8 cellular contexts compared by ENCODE assay signal in the genomic region with DNA sequence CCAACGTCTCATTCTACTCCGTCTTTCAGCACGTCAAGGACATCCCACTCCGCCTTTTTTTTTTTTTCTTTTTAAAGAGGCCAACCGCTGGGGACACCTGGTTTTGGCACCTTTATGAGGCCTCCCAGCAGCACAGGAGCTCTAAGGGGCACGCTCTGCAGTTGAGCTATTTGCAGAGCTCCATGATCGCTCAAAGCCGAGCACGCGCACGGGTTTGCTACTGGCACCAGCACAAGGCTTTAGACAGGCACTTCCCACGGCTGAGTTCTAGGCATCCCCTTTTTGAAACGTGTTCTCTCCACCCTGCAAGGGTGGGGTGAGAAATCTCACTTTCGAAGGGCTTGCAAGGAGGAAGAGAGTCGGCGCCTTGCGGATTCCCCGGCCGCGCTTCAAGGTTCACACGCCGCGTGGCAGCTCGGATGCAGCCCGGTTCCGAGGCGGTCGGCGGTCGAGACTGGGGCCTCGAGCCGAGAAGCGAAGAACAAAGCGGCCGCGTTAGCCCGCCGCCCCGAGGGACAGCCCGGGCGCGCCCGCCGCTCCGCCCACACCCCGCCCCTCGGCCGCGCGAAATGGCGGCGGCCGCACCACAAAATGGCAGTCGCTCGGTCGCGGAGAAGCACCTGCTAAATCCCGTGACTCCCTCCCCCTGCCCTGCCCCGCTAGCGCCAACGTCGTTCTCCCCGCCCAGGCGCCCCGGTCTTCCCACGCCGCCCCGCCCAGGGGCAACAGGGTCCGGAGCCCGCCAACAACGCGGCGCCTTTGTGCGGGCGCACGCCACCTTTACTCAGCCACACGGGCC. TPM values are rescaled to one million over a fixed set of nuclear protein-coding genes. Genes with fewer than 3 reads are reported as not detected.
DNase-seq lines count a peak whose midpoint lies in the region; ATAC-seq and TF ChIP-seq lines count a peak whose summit lies in the region.

No MANE protein-coding gene starts in this region.

- H3K4me1 ChIP-seq in DND-41 (ENCODE audit: insufficient read depth, low read length) (peaks cover 29% of the 10 kb centered on the region), GM23338 (ENCODE audit: insufficient read depth) (peaks cover 13% of the 10 kb centered on the region)

- H3K36me3 Mint-ChIP-seq in GM23338 (ENCODE audit: low read depth), result peaks cover 15% of the 10 kb centered on the region
- H3K36me3 Mint-ChIP-seq in activated T-helper 17 cell treated with anti-CD3 and anti-CD28 coated beads, Interleukin-2, amount 50 U/mL, for 72 hours (ENCODE audit: low read depth), result peaks cover 18% of the 10 kb centered on the region
- no peaks in the 10 kb centered on the region for H3K36me3 Mint-ChIP-seq in natural killer cell treated with Interleukin-12 subunit alpha and Interleukin-12 subunit beta and Interleukin-15 and Interleukin-18, amount 100 ng/mL, for 72 hours

- H3K27ac ChIP-seq in DND-41 (ENCODE audit: low read length) (peak overlapping the region; percentile 95), GM23338 (ENCODE audit: low read depth) (peak overlapping the region; percentile 100)

- no peaks in the 10 kb centered on the region for H3K9me2 ChIP-seq in GM23338 (ENCODE audit: insufficient read depth)

- H2AFZ ChIP-seq in DND-41 (ENCODE audit: low read depth, low read length) (peak overlapping the region; percentile 68), GM23338 (peak overlapping the region; percentile 30; the same call in 1 of the 2 replicates)

- H3K36me3 ChIP-seq in DND-41 (ENCODE audit: insufficient read depth, low read length) (no peaks in the 10 kb centered on the region; the same call in 1 of the 2 replicates), GM23338 (ENCODE audit: insufficient read depth) (no peaks in the 10 kb centered on the region)

- H3K27me3 Mint-ChIP-seq in GM23338 (ENCODE audit: insufficient read depth, low read depth, poor library complexity), result peaks cover 30% of the 10 kb centered on the region
- no peaks in the 10 kb centered on the region for H3K27me3 Mint-ChIP-seq in activated T-helper 17 cell treated with anti-CD3 and anti-CD28 coated beads, Interleukin-2, amount 50 U/mL, for 72 hours
- H3K27me3 Mint-ChIP-seq in natural killer cell treated with Interleukin-12 subunit alpha and Interleukin-12 subunit beta and Interleukin-15 and Interleukin-18, amount 100 ng/mL, for 72 hours, result no peaks in the 10 kb centered on the region

- DNase-seq in DND-41 (peak; percentile 95), GM23338 (ENCODE audit: low spot score) (peak; percentile 95), LNCaP clone FGC (ENCODE audit: low read depth) (peak; percentile 88), RPMI7951 (ENCODE audit: low read depth) (peak; percentile 90), fibroblast of mammary gland (ENCODE audit: low read depth) (peak; percentile 92)
- peak; percentile 92 for DNase-seq in natural killer cell treated with Interleukin-12 subunit alpha and Interleukin-12 subunit beta and Interleukin-15 and Interleukin-18, amount 100 ng/mL, for 72 hours (ENCODE audit: low spot score)
- peak; percentile 89 for DNase-seq in stimulated activated naive CD4-positive, alpha-beta T cell treated with Interleukin-2 at 50 U/mL for 16 hours (lab: John Stamatoyannopoulos, UW)

- ATAC-seq in DND-41 (ENCODE audit: insufficient read depth, low read depth), result peak; percentile 67
- peak; percentile 54 for ATAC-seq in GM23338
- peak; percentile 65 for ATAC-seq in activated T-helper 17 cell treated with anti-CD3 and anti-CD28 coated beads, Interleukin-2, amount 50 U/mL, for 72 hours (replicated peaks)
- ATAC-seq in natural killer cell treated with Interleukin-12 subunit alpha and Interleukin-12 subunit beta and Interleukin-15 and Interleukin-18, amount 100 ng/mL, for 72 hours, result peak; percentile 76 to 79

- H3K4me2 ChIP-seq in DND-41 (ENCODE audit: insufficient read depth, low read length) (peak overlapping the region; percentile 70), GM23338 (peak overlapping the region; percentile 80)

- H3K9me3 ChIP-seq in DND-41 (ENCODE audit: insufficient read depth, low read length, severe bottlenecking), result no peaks in the 10 kb centered on the region

- H3K4me3 ChIP-seq in DND-41 (ENCODE audit: low read depth in 1 of 2, low read length in 2 of 2) (peak overlapping the region; percentile 60 to 74), GM23338 (peak overlapping the region; percentile 86), LNCaP clone FGC (ENCODE audit: low read depth, low read length) (peak overlapping the region; percentile 63), fibroblast of mammary gland (ENCODE audit: control insufficient read depth, low read depth, low read length) (peak overlapping the region; percentile 81)

- H3K27me3 ChIP-seq in DND-41 (ENCODE audit: insufficient read depth, low read length, poor library complexity) (no peaks in the 10 kb centered on the region), GM23338 (ENCODE audit: insufficient read depth) (peaks cover 8% of the 10 kb centered on the region; the same call in 1 of the 2 replicates)

- H4K20me1 ChIP-seq in DND-41 (ENCODE audit: insufficient read depth, low read length) (no peaks in the 10 kb centered on the region), GM23338 (replicated peaks; ENCODE audit: insufficient read depth) (no peaks in the 10 kb centered on the region)

- no peaks in the 10 kb centered on the region; the same call in 2 of the 3 replicates for H3K9me3 Mint-ChIP-seq in GM23338
- H3K9me3 Mint-ChIP-seq in activated T-helper 17 cell treated with anti-CD3 and anti-CD28 coated beads, Interleukin-2, amount 50 U/mL, for 72 hours, result no peaks in the 10 kb centered on the region
- no peaks in the 10 kb centered on the region for H3K9me3 Mint-ChIP-seq in natural killer cell treated with Interleukin-12 subunit alpha and Interleukin-12 subunit beta and Interleukin-15 and Interleukin-18, amount 100 ng/mL, for 72 hours

- peaks cover 9% of the 10 kb centered on the region; the same call in 1 of the 2 replicates for H3F3A ChIP-seq in GM23338 (replicated peaks; ENCODE audit: low read depth)

- H3K9ac ChIP-seq in DND-41 (ENCODE audit: low read depth, low read length), result peak overlapping the region; percentile 100

- TF ChIP-seq CTCF in DND-41 (IDR thresholded peaks at IDR 0.05; ENCODE audit: borderline replicate concordance, extremely low read depth, low read length, poor library complexity, severe bottlenecking), result no peak
- TF ChIP-seq CTCF in GM23338 (conservative IDR thresholded peaks at IDR 0.05; ENCODE audit: low read depth in 2 of 2), result no peak
- TF ChIP-seq CTCF in LNCaP clone FGC (IDR thresholded peaks at IDR 0.05; ENCODE audit: control insufficient read depth, extremely low read depth, insufficient read depth), result no peak
- TF ChIP-seq CTCF in fibroblast of mammary gland (conservative IDR thresholded peaks at IDR 0.05; ENCODE audit: control insufficient read depth, insufficient read depth, low read depth, low read length), result no peak

- H3K4me3 Mint-ChIP-seq in GM23338, result peak overlapping the region; percentile 92
- H3K4me3 Mint-ChIP-seq in activated T-helper 17 cell treated with anti-CD3 and anti-CD28 coated beads, Interleukin-2, amount 50 U/mL, for 72 hours, result peak overlapping the region; percentile 96
- peak overlapping the region; percentile 95 for H3K4me3 Mint-ChIP-seq in natural killer cell treated with Interleukin-12 subunit alpha and Interleukin-12 subunit beta and Interleukin-15 and Interleukin-18, amount 100 ng/mL, for 72 hours

- H3K27ac Mint-ChIP-seq in GM23338, result peak overlapping the region; percentile 100
- peak overlapping the region; percentile 97 for H3K27ac Mint-ChIP-seq in activated T-helper 17 cell treated with anti-CD3 and anti-CD28 coated beads, Interleukin-2, amount 50 U/mL, for 72 hours
- H3K27ac Mint-ChIP-seq in natural killer cell treated with Interleukin-12 subunit alpha and Interleukin-12 subunit beta and Interleukin-15 and Interleukin-18, amount 100 ng/mL, for 72 hours, result peak overlapping the region; percentile 95 to 97

- H3K79me2 ChIP-seq in DND-41 (ENCODE audit: insufficient read depth, low read length), result peaks cover 43% of the 10 kb centered on the region
- H3K79me2 ChIP-seq in GM23338 (replicated peaks; ENCODE audit: insufficient read depth), result peaks cover 7% of the 10 kb centered on the region; the same call in 1 of the 2 replicates

- peaks cover 36% of the 10 kb centered on the region for H3K4me1 Mint-ChIP-seq in GM23338
- H3K4me1 Mint-ChIP-seq in activated T-helper 17 cell treated with anti-CD3 and anti-CD28 coated beads, Interleukin-2, amount 50 U/mL, for 72 hours, result peaks cover 6% of the 10 kb centered on the region
- peaks cover 31 to 44% of the 10 kb centered on the region in 2 donors for H3K4me1 Mint-ChIP-seq in natural killer cell treated with Interleukin-12 subunit alpha and Interleukin-12 subunit beta and Interleukin-15 and Interleukin-18, amount 100 ng/mL, for 72 hours (ENCODE audit: low read depth in 2 of 2)

TF ChIP-seq in GM23338, 12 proteins besides CTCF, POLR2A, EP300 and RAD21:
- TF ChIP-seq CREB1 (CRISPR knock-in tag; IDR thresholded peaks at IDR 0.05; ENCODE audit: low read depth) (0 out of 2 replicates have a peak, but pooled peaks have one; percentile 17), ZNF331 (CRISPR knock-in tag; IDR thresholded peaks at IDR 0.05; ENCODE audit: low read depth) (no peak), POLR2AphosphoS5 (IDR thresholded peaks at IDR 0.05; ENCODE audit: low read depth) (peak; percentile 45; the same call in 1 of the 2 replicates)
TF ChIP-seq in GM23338: peak in this region for 2.

RNA-seq across cellular contexts. Expression of a gene that starts 12.9 kb away (rescaled TPM):
- 28.5 and 43.6 TPM in 2 replicates for total RNA-seq in GM23338 (2014; rRNA removed; shearing (Covaris generic))
- polyA plus RNA-seq in GM23338 (2016; fragmentation: Nextera tagmentation; extraction: Ambion mirVana), result 11.4 and 14.9 TPM in 2 replicates
- 9.3 and 14.1 TPM in 2 replicates for total RNA-seq in RPMI7951 (2014; rRNA removed; shearing (Covaris generic))
- 10 to 100 TPM; 48.9 to 66.7 TPM for total RNA-seq in activated T-helper 17 cell treated with anti-CD3 and anti-CD28 coated beads, Interleukin-2, amount 50 U/mL, for 72 hours
- 10 to 100 TPM; 58.6 to 92.4 TPM for total RNA-seq in natural killer cell treated with Interleukin-12 subunit alpha and Interleukin-12 subunit beta and Interleukin-15 and Interleukin-18, amount 100 ng/mL, for 72 hours

RNA-seq across cellular contexts. Expression of a gene that starts 27.2 kb away (rescaled TPM):
- total RNA-seq in GM23338 (2014; rRNA removed; shearing (Covaris generic)), result 2.3 and 3.9 TPM in 2 replicates
- polyA plus RNA-seq in GM23338 (2016; fragmentation: Nextera tagmentation; extraction: Ambion mirVana), result 3.0 and 3.6 TPM in 2 replicates
- total RNA-seq in RPMI7951 (2014; rRNA removed; shearing (Covaris generic)), result 3.2 and 4.0 TPM in 2 replicates
- total RNA-seq in activated T-helper 17 cell treated with anti-CD3 and anti-CD28 coated beads, Interleukin-2, amount 50 U/mL, for 72 hours, result 1 to 10 TPM; 1.8 to 2.2 TPM
- 1 to 10 TPM; 1.2 to 2.0 TPM for total RNA-seq in natural killer cell treated with Interleukin-12 subunit alpha and Interleukin-12 subunit beta and Interleukin-15 and Interleukin-18, amount 100 ng/mL, for 72 hours

Comparison
In these comparisons a context has a peak if more than half of its experiments do, and no peak if none do; other contexts are left out.
1. Peak in every context shown above with its lines: DNase-seq, ATAC-seq, H3K4me3 ChIP-seq and H3K27ac ChIP-seq.